Comparison of ENCODE assay signal across 9 cellular contexts in genomic region chr9:129333613-129333960, GRCh38.
DNase-seq lines count a peak whose midpoint lies in the region; ATAC-seq, FAIRE-seq and TF ChIP-seq lines count a peak whose summit lies in the region.
"Had no signal": no experiment of that assay in that cellular context is flagged by ENCODE, and none has a peak within 500 bp of the region (broad histone marks: within the 10 kb centered on the region; RNA-seq: fewer than 3 reads in every experiment).

No MANE protein-coding gene starts in this region.

- H3K4me1 ChIP-seq in body of pancreas = peaks cover 36% of the 10 kb centered on the region
- H3K4me1 ChIP-seq in testis = peaks cover 51% of the 10 kb centered on the region

- H3K27ac ChIP-seq in body of pancreas = peak overlapping the region; percentile 86 to 97 (median 92)
- peak overlapping the region; percentile 59 to 81 for H3K27ac ChIP-seq in testis

- peak; percentile 45 for DNase-seq in LoVo (ENCODE audit: low spot score)
- peak in 3 of 4 donors; percentile 48 to 72 (median 65) for DNase-seq in body of pancreas
- peak; percentile 70 for DNase-seq in left kidney (ENCODE audit: low read depth, low spot score)
- DNase-seq in testis = no peak
- no peak for DNase-seq in stimulated activated CD4-positive, alpha-beta T cell treated with anti-CD3 and anti-CD28 coated beads, Interleukin-1b, Interleukin-23, amount 100 ng/mL, for 48 hours
- DNase-seq in NCI-H1417 treated with DMSO at 0.1 percent for 48 hours (lab: John Stamatoyannopoulos, UW) = no peak
- DNase-seq in frontal cortex (ENCODE audit: low spot score in 2 of 2) = no peak

- intact Hi-C loops in body of pancreas (cut with DNase I) (no loop called here), testis (cut with DNase I; ENCODE audit: low total_unique reads) (no loop called here)

- H3K27me3 ChIP-seq in body of pancreas (no peaks in the 10 kb centered on the region), testis (no peaks in the 10 kb centered on the region)

- H3K4me3 ChIP-seq in body of pancreas = no peak overlapping the region
- H3K4me3 ChIP-seq in testis = no peak overlapping the region

- TF ChIP-seq POLR2A in body of pancreas (IDR thresholded peaks at IDR 0.05) = no peak
- TF ChIP-seq POLR2A in testis (IDR thresholded peaks at IDR 0.05) = no peak

- no peaks in the 10 kb centered on the region for H3K9me3 ChIP-seq in body of pancreas
- H3K9me3 ChIP-seq in testis = no peaks in the 10 kb centered on the region

- TF ChIP-seq CTCF in body of pancreas (IDR thresholded peaks at IDR 0.05) = no peak
- TF ChIP-seq CTCF in testis (IDR thresholded peaks at IDR 0.05) = no peak

- ATAC-seq in body of pancreas = peak; percentile 11
- ATAC-seq in HG03342 (IDR thresholded peaks at IDR 0.05; ENCODE audit: unreplicated experiment) = no peak

- FAIRE-seq in frontal cortex (lab: Jason Lieb, UNC) = no peak
- FAIRE-seq: TTC549 had no signal

- H3K36me3 ChIP-seq in body of pancreas (replicated peaks in 1 of 2; ENCODE audit: insufficient read depth in 1 of 2, low read depth in 2 of 2) (no peaks in the 10 kb centered on the region), testis (ENCODE audit: low read depth, missing control alignments) (no peaks in the 10 kb centered on the region)

- 67 to 72% methylated on average over 8 of the region's 8 CpGs for WGBS in body of pancreas, 2 donors
- WGBS in testis, 2 donors = 42 to 66% methylated on average over 4 to 8 of the region's 8 CpGs

Comparison
In these comparisons a context has a peak if more than half of its experiments do, and no peak if none do; other contexts are left out.
1. DNase-seq: peak in LoVo (single experiment), body of pancreas (3 of 4) and left kidney (single experiment); none in testis (single experiment), stimulated activated CD4-positive, alpha-beta T cell treated with anti-CD3 and anti-CD28 coated beads, Interleukin-1b, Interleukin-23, amount 100 ng/mL, for 48 hours (single experiment), NCI-H1417 treated with DMSO at 0.1 percent for 48 hours (single experiment) and frontal cortex (0 of 2).